Comparison of ENCODE assay signal across 8 cellular contexts in genomic region chr11:73271936-73272679, GRCh38. TPM values are rescaled to one million over a fixed set of nuclear protein-coding genes. Genes with fewer than 3 reads are reported as not detected.
DNase-seq lines count a peak whose midpoint lies in the region; ATAC-seq and TF ChIP-seq lines count a peak whose summit lies in the region.

P2RY6 (plus strand) TSS chr11:73272338; CDS start chr11:73296519, 24,181 bp downstream.

- ATAC-seq in Right ventricle myocardium superior (ENCODE audit: poor library complexity), result peak; percentile 59
- peak; percentile 50 to 64 for ATAC-seq in stimulated activated naive B cell treated with anti-CD40 and anti-IgM and Interleukin-4, amounts not matched to agents 10 μg/mL and 1 μg/mL and 100 μg/mL, for 72 hours (replicated peaks)

- no peaks in the 10 kb centered on the region for H3K4me1 ChIP-seq in A673 (ENCODE audit: insufficient read depth, low read length, poor library complexity, severe bottlenecking)

- H3K4me3 Mint-ChIP-seq in stimulated activated naive B cell treated with anti-CD40 and anti-IgM and Interleukin-4, amounts not matched to agents 10 μg/mL and 1 μg/mL and 100 μg/mL, for 72 hours, result no peak within 1 kb of the TSS

- no TSS peak for BruUV-seq in A673 (replicated peaks; lab: Mats Ljungman, UMichigan)

- peaks cover 10 to 15% of the 10 kb centered on the region in 2 donors for H3K27me3 Mint-ChIP-seq in stimulated activated naive B cell treated with anti-CD40 and anti-IgM and Interleukin-4, amounts not matched to agents 10 μg/mL and 1 μg/mL and 100 μg/mL, for 72 hours

- H3K4me3 ChIP-seq in A673 (ENCODE audit: low read depth, low read length, poor library complexity, severe bottlenecking) (no peak within 1 kb of the TSS), HL-60 (replicated peaks; ENCODE audit: insufficient read depth, low read length) (peak within 1 kb of the TSS; percentile 59)

- no peaks in the 10 kb centered on the region for H3K9me3 Mint-ChIP-seq in stimulated activated naive B cell treated with anti-CD40 and anti-IgM and Interleukin-4, amounts not matched to agents 10 μg/mL and 1 μg/mL and 100 μg/mL, for 72 hours

- H3K4me1 Mint-ChIP-seq in stimulated activated naive B cell treated with anti-CD40 and anti-IgM and Interleukin-4, amounts not matched to agents 10 μg/mL and 1 μg/mL and 100 μg/mL, for 72 hours, result peaks cover 24 to 32% of the 10 kb centered on the region in 2 donors

- CTCF ChIA-PET in A673 (lab: Charles Lee), result interaction anchor here (0.6 to 1.3 kb wide), 2 partner anchors 30 to 63 kb away, joined by 3 to 5 read pairs; no protein-coding TSS in a partner anchor

- no peaks in the 10 kb centered on the region for H3K36me3 ChIP-seq in A673 (ENCODE audit: insufficient read depth, low read length, poor library complexity, severe bottlenecking)

- H3K27ac Mint-ChIP-seq in stimulated activated naive B cell treated with anti-CD40 and anti-IgM and Interleukin-4, amounts not matched to agents 10 μg/mL and 1 μg/mL and 100 μg/mL, for 72 hours, result peak within 1 kb of the TSS; percentile 62

- no peak for TF ChIP-seq CTCF in A673 (conservative IDR thresholded peaks at IDR 0.05; ENCODE audit: low read depth, low read length)
- no peak for TF ChIP-seq CTCF in HL-60 (IDR thresholded peaks at IDR 0.05; ENCODE audit: insufficient read depth, low read length)

- POLR2A ChIA-PET in A673 (lab: Charles Lee; ENCODE audit: low non-redundant PET), result interaction anchor here (0.5 kb wide), 1 partner anchor 660 kb away, joined by 10 read pairs; no protein-coding TSS in a partner anchor

- peak; percentile 29 for DNase-seq in A673 (ENCODE audit: low spot score)
- peak; percentile 96 for DNase-seq in HL-60 (ENCODE audit: low read depth in 1 of 2, low spot score in 1 of 2)
- DNase-seq in SIG-M5 (lab: John Stamatoyannopoulos, UW), result peak; percentile 96
- peak; percentile 71 for DNase-seq in Right ventricle myocardium superior
- DNase-seq in stimulated activated naive B cell treated with anti-CD40 and anti-IgM and Interleukin-4, amounts not matched to agents 10 μg/mL and 1 μg/mL and 100 μg/mL, for 72 hours, result no peak
- no peak for DNase-seq in DMS114 treated with DMSO at 0.1 percent for 48 hours (lab: John Stamatoyannopoulos, UW; ENCODE audit: unreplicated experiment)
- no peak for DNase-seq in inferior parietal cortex (ENCODE audit: extremely low spot score)
- DNase-seq in HUDEP-2 (lab: John Stamatoyannopoulos, UW; ENCODE audit: unreplicated experiment in 76 of 76), result no peak

- H3K27me3 ChIP-seq in A673 (replicated peaks; ENCODE audit: insufficient read depth, low read depth, low read length, poor library complexity) (no peaks in the 10 kb centered on the region), HL-60 (ENCODE audit: insufficient read depth, poor library complexity, severe bottlenecking) (no peaks in the 10 kb centered on the region)

- intact Hi-C loops in A673 (cut with micrococcal nuclease; ENCODE audit: unreplicated experiment) (no loop called here), Right ventricle myocardium superior (cut with DNase I) (no loop called here)

- H3K36me3 Mint-ChIP-seq in stimulated activated naive B cell treated with anti-CD40 and anti-IgM and Interleukin-4, amounts not matched to agents 10 μg/mL and 1 μg/mL and 100 μg/mL, for 72 hours, result no peaks in the 10 kb centered on the region

- no peaks in the 10 kb centered on the region for H3K9me3 ChIP-seq in A673 (ENCODE audit: low read depth, low read length, poor library complexity, severe bottlenecking)

- no peak within 1 kb of the TSS for H3K27ac ChIP-seq in A673 (ENCODE audit: low read depth, low read length, poor library complexity, severe bottlenecking)
- peak within 1 kb of the TSS; percentile 63 for H3K27ac ChIP-seq in HL-60 (replicated peaks)

RNA-seq across cellular contexts. Expression of gene P2RY6, which starts in this region (rescaled TPM):
- total RNA-seq in A673 (2021) (0.43 TPM in 1 of 2 replicates, not detected in the other), Right ventricle myocardium superior (2.1 TPM)

Comparison
In these comparisons a context has a peak if more than half of its experiments do, and no peak if none do; other contexts are left out.
1. Peak in DNase-seq in A673; RNA of the gene not detected or under 1 TPM.
2. DNase-seq: peak in HL-60 (2 of 2), SIG-M5 (single experiment) and Right ventricle myocardium superior (single experiment); none in stimulated activated naive B cell treated with anti-CD40 and anti-IgM and Interleukin-4, amounts not matched to agents 10 μg/mL and 1 μg/mL and 100 μg/mL, for 72 hours (single experiment), DMS114 treated with DMSO at 0.1 percent for 48 hours (single experiment), inferior parietal cortex (single experiment) and HUDEP-2 (0 of 76).